9 cellular contexts compared by ENCODE assay signal in genomic region chr20:4593149-4593525, GRCh38.
DNase-seq lines count a peak whose midpoint lies in the region; ATAC-seq and TF ChIP-seq lines count a peak whose summit lies in the region.
"Had no signal": no experiment of that assay in that cellular context is flagged by ENCODE, and none has a peak within 500 bp of the region (broad histone marks: within the 10 kb centered on the region; RNA-seq: fewer than 3 reads in every experiment).

No MANE protein-coding gene starts in this region.

- no peak overlapping the region for H3K27ac Mint-ChIP-seq in CD4-positive, alpha-beta T cell
- H3K27ac Mint-ChIP-seq in GM23338 (no peak overlapping the region), nephron progenitor cell (no peak overlapping the region)
- no peak overlapping the region for H3K27ac Mint-ChIP-seq in activated naive CD8-positive, alpha-beta T cell treated with anti-CD3 and anti-CD28 coated beads, Interleukin-2, amount 10 ng/mL, durations not matched to agents 7 days and 5 days

- intact Hi-C loops in CD4-positive, alpha-beta T cell (cut with DNase I, micrococcal nuclease): loop anchor here in 1 of 2 experiments (5.0 kb wide), 1 partner anchor 916 kb away; no protein-coding TSS in a partner anchor

- peak overlapping the region; percentile 87 for H3K4me2 ChIP-seq in GM23338

- no peaks in the 10 kb centered on the region for H3K36me3 ChIP-seq in GM23338 (ENCODE audit: insufficient read depth)
- H3K36me3 ChIP-seq: gastroesophageal sphincter had no signal

- TF ChIP-seq CTCF in CD4-positive, alpha-beta T cell (IDR thresholded peaks at IDR 0.05): no peak
- no peak for TF ChIP-seq CTCF in GM23338 (conservative IDR thresholded peaks at IDR 0.05; ENCODE audit: low read depth in 2 of 2)
- no peak for TF ChIP-seq CTCF in nephron progenitor cell (IDR thresholded peaks at IDR 0.05)
- TF ChIP-seq CTCF in foreskin fibroblast (IDR thresholded peaks at IDR 0.05; ENCODE audit: low read depth, low read length): no peak

- no peak overlapping the region for H3K27ac ChIP-seq in CD4-positive, alpha-beta T cell (ENCODE audit: low read depth, low read length)
- H3K27ac ChIP-seq in GM23338 (ENCODE audit: low read depth): no peak overlapping the region
- H3K27ac ChIP-seq: gastroesophageal sphincter had no signal

- CTCF ChIA-PET in CD4-positive, alpha-beta T cell (lab: Charles Lee): no interaction called here

- H3K4me3 ChIP-seq in GM23338: peak overlapping the region; percentile 65
- no peak overlapping the region for H3K4me3 ChIP-seq in foreskin fibroblast (ENCODE audit: low read depth in 1 of 2, low read length in 2 of 2)

- no peaks in the 10 kb centered on the region for H3K79me2 ChIP-seq in GM23338 (replicated peaks; ENCODE audit: insufficient read depth)

- H3K27me3 ChIP-seq in CD4-positive, alpha-beta T cell (ENCODE audit: control insufficient read depth, insufficient read depth, low read length): no peaks in the 10 kb centered on the region
- H3K27me3 ChIP-seq in GM23338 (ENCODE audit: insufficient read depth): peaks cover 6% of the 10 kb centered on the region; the same call in 1 of the 2 replicates

- no peaks in the 10 kb centered on the region for H3K9me2 ChIP-seq in GM23338 (ENCODE audit: insufficient read depth)

- H3K27me3 Mint-ChIP-seq in CD4-positive, alpha-beta T cell: peaks cover 29% of the 10 kb centered on the region
- peaks cover 2% of the 10 kb centered on the region for H3K27me3 Mint-ChIP-seq in GM23338 (ENCODE audit: insufficient read depth, low read depth, poor library complexity)
- H3K27me3 Mint-ChIP-seq in activated naive CD8-positive, alpha-beta T cell treated with anti-CD3 and anti-CD28 coated beads, Interleukin-2, amount 10 ng/mL, durations not matched to agents 7 days and 5 days: peaks cover 31% of the 10 kb centered on the region
- peaks cover 63% of the 10 kb centered on the region for H3K27me3 Mint-ChIP-seq in nephron progenitor cell (ENCODE audit: low read depth, poor library complexity)

- H3K4me1 ChIP-seq in GM23338 (ENCODE audit: insufficient read depth): no peaks in the 10 kb centered on the region

- peak overlapping the region; percentile 83 for H3K4me3 Mint-ChIP-seq in CD4-positive, alpha-beta T cell
- H3K4me3 Mint-ChIP-seq in GM23338 (peak overlapping the region; percentile 50), nephron progenitor cell (peak overlapping the region; percentile 67)
- peak overlapping the region; percentile 60 for H3K4me3 Mint-ChIP-seq in activated naive CD8-positive, alpha-beta T cell treated with anti-CD3 and anti-CD28 coated beads, Interleukin-2, amount 10 ng/mL, durations not matched to agents 7 days and 5 days

- no peaks in the 10 kb centered on the region for H3K9me3 ChIP-seq in CD4-positive, alpha-beta T cell (ENCODE audit: control insufficient read depth, low read length)
- H3K9me3 ChIP-seq: gastroesophageal sphincter had no signal

- POLR2A ChIA-PET in CD4-positive, alpha-beta T cell (lab: Charles Lee): no interaction called here
- POLR2A ChIA-PET in activated naive CD8-positive, alpha-beta T cell treated with anti-CD3 and anti-CD28 coated beads, Interleukin-2, amount 10 ng/mL, durations not matched to agents 7 days and 5 days (lab: Charles Lee): no interaction called here

- peaks cover 7% of the 10 kb centered on the region for H3K4me1 Mint-ChIP-seq in CD4-positive, alpha-beta T cell (ENCODE audit: low read depth)
- peaks cover 5% of the 10 kb centered on the region; the same call in 2 of the 3 replicates for H3K4me1 Mint-ChIP-seq in GM23338
- peaks cover 3% of the 10 kb centered on the region for H3K4me1 Mint-ChIP-seq in activated naive CD8-positive, alpha-beta T cell treated with anti-CD3 and anti-CD28 coated beads, Interleukin-2, amount 10 ng/mL, durations not matched to agents 7 days and 5 days
- peaks cover 5% of the 10 kb centered on the region for H3K4me1 Mint-ChIP-seq in nephron progenitor cell

- H2AFZ ChIP-seq in GM23338: peak overlapping the region; percentile 96

- DNase-seq in CD4-positive, alpha-beta T cell: no peak
- DNase-seq in GM23338 (ENCODE audit: low spot score) (no peak), nephron progenitor cell (no peak), foreskin fibroblast (no peak)
- DNase-seq in activated naive CD8-positive, alpha-beta T cell treated with anti-CD3 and anti-CD28 coated beads, Interleukin-2, amount 10 ng/mL, durations not matched to agents 7 days and 5 days: no peak
- DNase-seq: kidney glomerular epithelial cell had no signal

- H3K36me3 Mint-ChIP-seq in CD4-positive, alpha-beta T cell (ENCODE audit: low read depth): no peaks in the 10 kb centered on the region
- H3K36me3 Mint-ChIP-seq in GM23338 (ENCODE audit: low read depth): no peaks in the 10 kb centered on the region
- H3K36me3 Mint-ChIP-seq in activated naive CD8-positive, alpha-beta T cell treated with anti-CD3 and anti-CD28 coated beads, Interleukin-2, amount 10 ng/mL, durations not matched to agents 7 days and 5 days: no peaks in the 10 kb centered on the region
- H3K36me3 Mint-ChIP-seq in nephron progenitor cell (ENCODE audit: low read depth): no peaks in the 10 kb centered on the region

- no peaks in the 10 kb centered on the region for H3F3A ChIP-seq in GM23338 (replicated peaks; ENCODE audit: low read depth)

- no peaks in the 10 kb centered on the region for H4K20me1 ChIP-seq in GM23338 (replicated peaks; ENCODE audit: insufficient read depth)

- no peaks in the 10 kb centered on the region for H3K9me3 Mint-ChIP-seq in CD4-positive, alpha-beta T cell
- H3K9me3 Mint-ChIP-seq in GM23338 (no peaks in the 10 kb centered on the region), nephron progenitor cell (no peaks in the 10 kb centered on the region)
- no peaks in the 10 kb centered on the region for H3K9me3 Mint-ChIP-seq in activated naive CD8-positive, alpha-beta T cell treated with anti-CD3 and anti-CD28 coated beads, Interleukin-2, amount 10 ng/mL, durations not matched to agents 7 days and 5 days

- ATAC-seq in CD4-positive, alpha-beta T cell (ENCODE audit: poor library complexity): no peak
- ATAC-seq in GM23338: peak; percentile 13; the same call in 2 of the 3 replicates
- ATAC-seq in activated naive CD8-positive, alpha-beta T cell treated with anti-CD3 and anti-CD28 coated beads, Interleukin-2, amount 10 ng/mL, durations not matched to agents 7 days and 5 days (ENCODE audit: low read depth): no peak
- ATAC-seq in GM21528 (IDR thresholded peaks at IDR 0.05; ENCODE audit: low FRiP score, unreplicated experiment): no peak
- no peak for ATAC-seq in HG03196 (IDR thresholded peaks at IDR 0.05; ENCODE audit: unreplicated experiment)

TF ChIP-seq in GM23338, 12 proteins besides CTCF, POLR2A, EP300 and RAD21:
- TF ChIP-seq EZH2 (IDR thresholded peaks at IDR 0.05; ENCODE audit: low read depth, unreplicated experiment) (no peak), NANOG (IDR thresholded peaks at IDR 0.05; ENCODE audit: borderline replicate concordance) (no peak), ETS1 (IDR thresholded peaks at IDR 0.05) (no peak), POLR2AphosphoS5 (IDR thresholded peaks at IDR 0.05; ENCODE audit: low read depth) (no peak)
